In the genomic region with DNA sequence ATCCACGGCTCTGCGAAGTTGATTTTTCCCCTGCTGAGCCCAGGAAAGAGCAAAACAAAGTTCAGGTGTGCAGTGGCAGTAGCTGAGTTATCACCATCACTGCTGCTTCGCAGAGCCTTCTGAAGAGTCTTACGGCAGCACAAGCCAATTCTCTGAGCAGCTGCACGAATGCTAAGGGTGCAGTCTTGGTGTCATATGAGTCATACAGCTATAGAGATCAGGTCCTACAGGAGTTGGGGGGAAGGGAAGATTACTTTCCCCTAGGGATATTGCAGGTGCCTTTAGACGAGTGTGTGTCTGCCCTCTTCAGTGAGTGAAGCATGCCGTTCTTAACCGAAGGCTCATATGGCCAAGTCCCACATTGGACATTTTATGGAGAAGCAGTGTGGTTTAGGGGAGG, we compare ENCODE assay signal across 9 cellular contexts.
A peak's percentile ranks its signal among the peaks of the same experiment; 100 is the strongest.
DNase-seq lines count a peak whose midpoint lies in the region; ATAC-seq and TF ChIP-seq lines count a peak whose summit lies in the region.
"Had no signal": no experiment of that assay in that cellular context is flagged by ENCODE, and none has a peak within 500 bp of the region (broad histone marks: within the 10 kb centered on the region; RNA-seq: fewer than 3 reads in every experiment).

No MANE protein-coding gene starts in this region.

- no peak overlapping the region for H3K4me3 Mint-ChIP-seq in activated CD8-positive, alpha-beta T cell treated with anti-CD3 and anti-CD28 coated beads, Interleukin-2, amount 10 ng/mL, durations not matched to agents 7 days and 5 days

- no peaks in the 10 kb centered on the region for H3K27me3 Mint-ChIP-seq in activated CD8-positive, alpha-beta T cell treated with anti-CD3 and anti-CD28 coated beads, Interleukin-2, amount 10 ng/mL, durations not matched to agents 7 days and 5 days (ENCODE audit: low read depth)

- peak; percentile 50 for DNase-seq in GM06990 (ENCODE audit: extremely low read depth, insufficient read length)
- no peak for DNase-seq in activated CD8-positive, alpha-beta T cell treated with anti-CD3 and anti-CD28 coated beads, Interleukin-2, amount 10 ng/mL, durations not matched to agents 7 days and 5 days
- DNase-seq in tibial artery, result no peak
- no peak for DNase-seq in NCI-H2171 (lab: John Stamatoyannopoulos, UW)
- DNase-seq in GF-D8 (lab: John Stamatoyannopoulos, UW), result no peak
- no peak for DNase-seq in HEK293T (ENCODE audit: extremely low spot score)
- DNase-seq: NCI-H1092 treated with DMSO at 0.1 percent for 48 hours had no signal

- H3K4me3 ChIP-seq in GM06990 (replicated peaks; ENCODE audit: low read depth, low read length) (peak overlapping the region; percentile 49), tibial artery (no peak overlapping the region)

- H3K36me3 ChIP-seq in GM06990 (ENCODE audit: control insufficient read depth, insufficient read depth, low read length), result peaks cover 12% of the 10 kb centered on the region
- peaks cover 0 to 10% (median 8%) of the 10 kb centered on the region in 3 donors for H3K36me3 ChIP-seq in tibial artery

- H3K27ac ChIP-seq in tibial artery, result no peak overlapping the region

- CTCF ChIA-PET in activated CD8-positive, alpha-beta T cell treated with anti-CD3 and anti-CD28 coated beads, Interleukin-2, amount 10 ng/mL, durations not matched to agents 7 days and 5 days (lab: Charles Lee), result interaction anchor here (1.2 to 1.4 kb wide), 2 partner anchors 13 to 67 kb away, joined by 3 to 4 read pairs; no protein-coding TSS in a partner anchor
- CTCF ChIA-PET in HEK293T (lab: Yijun Ruan, JAX), result no interaction called here

- TF ChIP-seq CTCF in GM06990 (IDR thresholded peaks at IDR 0.05; ENCODE audit: insufficient read depth, low read length, poor library complexity, severe bottlenecking) (no peak), tibial artery (IDR thresholded peaks at IDR 0.05) (no peak)

- no peaks in the 10 kb centered on the region for H3K9me3 ChIP-seq in tibial artery

- H3K36me3 Mint-ChIP-seq in activated CD8-positive, alpha-beta T cell treated with anti-CD3 and anti-CD28 coated beads, Interleukin-2, amount 10 ng/mL, durations not matched to agents 7 days and 5 days (ENCODE audit: low read depth), result peaks cover 47% of the 10 kb centered on the region

- peaks cover 33% of the 10 kb centered on the region for H3K4me1 Mint-ChIP-seq in activated CD8-positive, alpha-beta T cell treated with anti-CD3 and anti-CD28 coated beads, Interleukin-2, amount 10 ng/mL, durations not matched to agents 7 days and 5 days (ENCODE audit: low read depth)

- ATAC-seq in GM19351 (IDR thresholded peaks at IDR 0.05; ENCODE audit: unreplicated experiment) (peak; percentile 55), HG03095 (IDR thresholded peaks at IDR 0.05; ENCODE audit: unreplicated experiment) (peak; percentile 37)
- ATAC-seq in activated CD8-positive, alpha-beta T cell treated with anti-CD3 and anti-CD28 coated beads, Interleukin-2, amount 10 ng/mL, durations not matched to agents 7 days and 5 days, result peak; percentile 35

- H3K27me3 ChIP-seq in GM06990 (replicated peaks; ENCODE audit: control insufficient read depth, insufficient read depth, low read length) (no peaks in the 10 kb centered on the region), tibial artery (no peaks in the 10 kb centered on the region)

- peaks cover 0 to 3% (median 0%) of the 10 kb centered on the region in 4 donors for H3K4me1 ChIP-seq in tibial artery

- H3K9me3 Mint-ChIP-seq in activated CD8-positive, alpha-beta T cell treated with anti-CD3 and anti-CD28 coated beads, Interleukin-2, amount 10 ng/mL, durations not matched to agents 7 days and 5 days (ENCODE audit: insufficient read depth), result no peaks in the 10 kb centered on the region

- POLR2A ChIA-PET in activated CD8-positive, alpha-beta T cell treated with anti-CD3 and anti-CD28 coated beads, Interleukin-2, amount 10 ng/mL, durations not matched to agents 7 days and 5 days (lab: Charles Lee), result interaction anchor here (0.8 to 1.2 kb wide), 3 partner anchors 10 to 100 kb away, joined by 3 to 5 read pairs (median 4); no protein-coding TSS in a partner anchor
- POLR2A ChIA-PET in HEK293T (lab: Yijun Ruan, JAX), result no interaction called here

- intact Hi-C loops in tibial artery (cut with DNase I; ENCODE audit: low total_unique reads), result no loop called here

- no peak overlapping the region for H3K27ac Mint-ChIP-seq in activated CD8-positive, alpha-beta T cell treated with anti-CD3 and anti-CD28 coated beads, Interleukin-2, amount 10 ng/mL, durations not matched to agents 7 days and 5 days

TF ChIP-seq in HEK293T, 16 proteins besides CTCF, POLR2A, EP300 and RAD21:
- TF ChIP-seq L3MBTL2 (conservative IDR thresholded peaks at IDR 0.05), result no peak
- no peak for TF ChIP-seq ZNF384 (IDR thresholded peaks at IDR 0.05)
- no peak for TF ChIP-seq SUZ12 (IDR thresholded peaks at IDR 0.05)
- no peak for TF ChIP-seq LEF1 (IDR thresholded peaks at IDR 0.05; ENCODE audit: borderline replicate concordance)
- no peak for TF ChIP-seq SP1 (IDR thresholded peaks at IDR 0.05)
- TF ChIP-seq TARDBP (IDR thresholded peaks at IDR 0.05), result no peak
- TF ChIP-seq FOXK2 (IDR thresholded peaks at IDR 0.05), result no peak
- TF ChIP-seq, protein P1, sequence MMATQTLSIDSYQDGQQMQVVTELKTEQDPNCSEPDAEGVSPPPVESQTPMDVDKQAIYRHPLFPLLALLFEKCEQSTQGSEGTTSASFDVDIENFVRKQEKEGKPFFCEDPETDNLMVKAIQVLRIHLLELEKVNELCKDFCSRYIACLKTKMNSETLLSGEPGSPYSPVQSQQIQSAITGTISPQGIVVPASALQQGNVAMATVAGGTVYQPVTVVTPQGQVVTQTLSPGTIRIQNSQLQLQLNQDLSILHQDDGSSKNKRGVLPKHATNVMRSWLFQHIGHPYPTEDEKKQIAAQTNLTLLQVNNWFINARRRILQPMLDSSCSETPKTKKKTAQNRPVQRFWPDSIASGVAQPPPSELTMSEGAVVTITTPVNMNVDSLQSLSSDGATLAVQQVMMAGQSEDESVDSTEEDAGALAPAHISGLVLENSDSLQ (IDR thresholded peaks at IDR 0.05), result no peak
- no peak for TF ChIP-seq FOXM1 (IDR thresholded peaks at IDR 0.05; ENCODE audit: borderline replicate concordance)
- TF ChIP-seq FOXA1 (IDR thresholded peaks at IDR 0.05), result no peak
- no peak for TF ChIP-seq CTBP1 (IDR thresholded peaks at IDR 0.05; ENCODE audit: borderline replicate concordance)
- TF ChIP-seq NFRKB (IDR thresholded peaks at IDR 0.05), result no peak
- no peak for TF ChIP-seq ELF4 (IDR thresholded peaks at IDR 0.05)
